In genomic region chr18:48037481-48038271, GRCh38 we compare ENCODE assay signal across 2 cellular contexts.
TF ChIP-seq lines count a peak whose summit lies in the region.

No MANE protein-coding gene starts in this region.

TF ChIP-seq in A549, 52 proteins besides CTCF, POLR2A, EP300 and RAD21:
- no peak for TF ChIP-seq ZSCAN20 (CRISPR knock-in tag; IDR thresholded peaks at IDR 0.05)
- TF ChIP-seq ZFP36 (IDR thresholded peaks at IDR 0.05; ENCODE audit: borderline replicate concordance, partially characterized antibody) = no peak
- TF ChIP-seq ATOH8 (CRISPR knock-in tag; IDR thresholded peaks at IDR 0.05; ENCODE audit: low read depth) = no peak
- TF ChIP-seq CHD4 (IDR thresholded peaks at IDR 0.05; ENCODE audit: borderline replicate concordance) = no peak
TF ChIP-seq in A549: peak in this region for 0.

TF ChIP-seq in HCT116, 20 proteins besides CTCF, POLR2A, EP300 and RAD21 (continued from another document):
- TF ChIP-seq ZBTB33 (IDR thresholded peaks at IDR 0.05; ENCODE audit: extremely low read depth, insufficient replicate concordance, low read length) (no peak), YY1 (IDR thresholded peaks at IDR 0.05; ENCODE audit: extremely low read depth, insufficient replicate concordance, low read depth, low read length) (peak; percentile 32), ELF1 (IDR thresholded peaks at IDR 0.05; ENCODE audit: borderline replicate concordance, low read depth) (no peak), CEBPB (IDR thresholded peaks at IDR 0.05; ENCODE audit: low read depth) (no peak), SP1 (IDR thresholded peaks at IDR 0.05; ENCODE audit: low read depth) (no peak), JUND (IDR thresholded peaks at IDR 0.05) (no peak), MAX (IDR thresholded peaks at IDR 0.05) (no peak)
TF ChIP-seq in HCT116: peak in this region for 1.
